11 cellular contexts compared by ENCODE assay signal in genomic region chr3:12394516-12395271, GRCh38.
DNase-seq lines count a peak whose midpoint lies in the region; ATAC-seq, FAIRE-seq and TF ChIP-seq lines count a peak whose summit lies in the region.
"Had no signal": no experiment of that assay in that cellular context is flagged by ENCODE, and none has a peak within 500 bp of the region (broad histone marks: within the 10 kb centered on the region; RNA-seq: fewer than 3 reads in every experiment).

No MANE protein-coding gene starts in this region.

- TF ChIP-seq CTCF in astrocyte (IDR thresholded peaks at IDR 0.05; ENCODE audit: insufficient read depth, low read depth, low read length) (no peak), brain microvascular endothelial cell (IDR thresholded peaks at IDR 0.05; ENCODE audit: low read depth, low read length, missing control alignments) (no peak)

- no peaks in the 10 kb centered on the region for H3K27me3 ChIP-seq in astrocyte (ENCODE audit: insufficient read depth, low read length)
- no peaks in the 10 kb centered on the region for H3K27me3 ChIP-seq in brain microvascular endothelial cell (replicated peaks)
- H3K27me3 ChIP-seq in small intestine (ENCODE audit: control insufficient read depth in 2 of 2, insufficient read depth in 2 of 2, low read length in 2 of 2) = no peaks in the 10 kb centered on the region
- H3K27me3 ChIP-seq: upper lobe of left lung had no signal

- H3K9me3 ChIP-seq in astrocyte (ENCODE audit: insufficient read depth, low read depth, low read length) (no peaks in the 10 kb centered on the region), small intestine (ENCODE audit: control insufficient read depth, low read depth) (no peaks in the 10 kb centered on the region)
- H3K9me3 ChIP-seq: upper lobe of left lung had no signal

- in situ Hi-C loops in brain microvascular endothelial cell (cut with HindIII; ENCODE audit: low pct_ligation_motif_present, low sequenced_read_pairs) = no loop called here

- no peaks in the 10 kb centered on the region for H3K27me3 Mint-ChIP-seq in astrocyte (ENCODE audit: low read depth, unreplicated experiment)

- H3K27ac ChIP-seq in astrocyte (ENCODE audit: low read depth, low read length) = no peak overlapping the region
- H3K27ac ChIP-seq in brain microvascular endothelial cell = no peak overlapping the region
- H3K27ac ChIP-seq in small intestine (ENCODE audit: low read depth in 1 of 2, low read length in 1 of 2) = no peak overlapping the region

- no peaks in the 10 kb centered on the region for H3K9me3 Mint-ChIP-seq in astrocyte (ENCODE audit: unreplicated experiment)

- H3K4me1 ChIP-seq in astrocyte (ENCODE audit: insufficient read depth, low read length) (no peaks in the 10 kb centered on the region), small intestine (ENCODE audit: control insufficient read depth in 2 of 2, insufficient read depth in 1 of 2, low read depth in 1 of 2, low read length in 1 of 2) (peaks cover 0 to 7% of the 10 kb centered on the region in 2 donors)

- ATAC-seq in GM19452 (IDR thresholded peaks at IDR 0.05; ENCODE audit: unreplicated experiment) = peak; percentile 17
- peak; percentile 18 for ATAC-seq in HG03139 (IDR thresholded peaks at IDR 0.05; ENCODE audit: unreplicated experiment)
- no peak for ATAC-seq in HG02870 (IDR thresholded peaks at IDR 0.05; ENCODE audit: unreplicated experiment)

- no peak overlapping the region for H3K4me3 ChIP-seq in astrocyte (ENCODE audit: insufficient read depth, low read depth, low read length)
- H3K4me3 ChIP-seq in brain microvascular endothelial cell (ENCODE audit: low read depth, low read length) = no peak overlapping the region
- no peak overlapping the region for H3K4me3 ChIP-seq in small intestine (ENCODE audit: low read depth in 1 of 2, low read length in 2 of 2)
- H3K4me3 ChIP-seq: upper lobe of left lung had no signal

- no peak for FAIRE-seq in astrocyte (lab: Jason Lieb, UNC)
- FAIRE-seq in small intestine (lab: Jason Lieb, UNC) = no peak
- FAIRE-seq: G401.6, RCC 7860 had no signal

- peaks cover 6% of the 10 kb centered on the region for H3K4me1 Mint-ChIP-seq in astrocyte (ENCODE audit: low read depth, unreplicated experiment)

- H3K4me2 ChIP-seq in astrocyte (ENCODE audit: low read length) = no peak overlapping the region

- peaks cover 2% of the 10 kb centered on the region for H3K36me3 Mint-ChIP-seq in astrocyte (ENCODE audit: low read depth, unreplicated experiment)

- no peaks in the 10 kb centered on the region for H3K79me2 ChIP-seq in astrocyte (ENCODE audit: insufficient read depth, low read length)

- no peak overlapping the region for H3K9ac ChIP-seq in astrocyte (ENCODE audit: low read length)

- H3K27ac Mint-ChIP-seq in astrocyte (ENCODE audit: unreplicated experiment) = peak overlapping the region; percentile 8

- DNase-seq in GM03348 (ENCODE audit: low spot score) = peak; percentile 3
- no peak for DNase-seq in astrocyte (ENCODE audit: low read depth)
- DNase-seq in NCI-H2107 (lab: John Stamatoyannopoulos, UW) = no peak
- DNase-seq in brain microvascular endothelial cell = no peak
- no peak for DNase-seq in small intestine
- DNase-seq: upper lobe of left lung had no signal

- no peaks in the 10 kb centered on the region for H3K36me3 ChIP-seq in astrocyte (ENCODE audit: insufficient read depth, low read length)
- H3K36me3 ChIP-seq in brain microvascular endothelial cell (replicated peaks) = no peaks in the 10 kb centered on the region
- H3K36me3 ChIP-seq in small intestine (ENCODE audit: control insufficient read depth in 2 of 2, insufficient read depth in 2 of 2, low read length in 2 of 2) = peaks cover 0 to 1% of the 10 kb centered on the region in 2 donors
- H3K36me3 ChIP-seq: upper lobe of left lung had no signal

- H3K4me3 Mint-ChIP-seq in astrocyte (ENCODE audit: unreplicated experiment) = no peak overlapping the region

- no peaks in the 10 kb centered on the region for H4K20me1 ChIP-seq in astrocyte (ENCODE audit: insufficient read depth, low read length)

- H2AFZ ChIP-seq in astrocyte (ENCODE audit: low read depth, low read length) = no peak overlapping the region

- WGBS in small intestine, 3 donors = 73 to 83% (median 76%) methylated on average over 4 of the region's 4 CpGs
